ENCODE assay signal across 1 cellular context in genomic region chr1:31398246-31398645, GRCh38.
TF ChIP-seq lines count a peak whose summit lies in the region.

No MANE protein-coding gene starts in this region.

TF ChIP-seq in GM23338, 12 proteins besides CTCF, POLR2A, EP300 and RAD21 (continued from another document):
- TF ChIP-seq, protein P1, sequence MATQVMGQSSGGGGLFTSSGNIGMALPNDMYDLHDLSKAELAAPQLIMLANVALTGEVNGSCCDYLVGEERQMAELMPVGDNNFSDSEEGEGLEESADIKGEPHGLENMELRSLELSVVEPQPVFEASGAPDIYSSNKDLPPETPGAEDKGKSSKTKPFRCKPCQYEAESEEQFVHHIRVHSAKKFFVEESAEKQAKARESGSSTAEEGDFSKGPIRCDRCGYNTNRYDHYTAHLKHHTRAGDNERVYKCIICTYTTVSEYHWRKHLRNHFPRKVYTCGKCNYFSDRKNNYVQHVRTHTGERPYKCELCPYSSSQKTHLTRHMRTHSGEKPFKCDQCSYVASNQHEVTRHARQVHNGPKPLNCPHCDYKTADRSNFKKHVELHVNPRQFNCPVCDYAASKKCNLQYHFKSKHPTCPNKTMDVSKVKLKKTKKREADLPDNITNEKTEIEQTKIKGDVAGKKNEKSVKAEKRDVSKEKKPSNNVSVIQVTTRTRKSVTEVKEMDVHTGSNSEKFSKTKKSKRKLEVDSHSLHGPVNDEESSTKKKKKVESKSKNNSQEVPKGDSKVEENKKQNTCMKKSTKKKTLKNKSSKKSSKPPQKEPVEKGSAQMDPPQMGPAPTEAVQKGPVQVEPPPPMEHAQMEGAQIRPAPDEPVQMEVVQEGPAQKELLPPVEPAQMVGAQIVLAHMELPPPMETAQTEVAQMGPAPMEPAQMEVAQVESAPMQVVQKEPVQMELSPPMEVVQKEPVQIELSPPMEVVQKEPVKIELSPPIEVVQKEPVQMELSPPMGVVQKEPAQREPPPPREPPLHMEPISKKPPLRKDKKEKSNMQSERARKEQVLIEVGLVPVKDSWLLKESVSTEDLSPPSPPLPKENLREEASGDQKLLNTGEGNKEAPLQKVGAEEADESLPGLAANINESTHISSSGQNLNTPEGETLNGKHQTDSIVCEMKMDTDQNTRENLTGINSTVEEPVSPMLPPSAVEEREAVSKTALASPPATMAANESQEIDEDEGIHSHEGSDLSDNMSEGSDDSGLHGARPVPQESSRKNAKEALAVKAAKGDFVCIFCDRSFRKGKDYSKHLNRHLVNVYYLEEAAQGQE (IDR thresholded peaks at IDR 0.05; ENCODE audit: unreplicated experiment), result no peak
- TF ChIP-seq STAT1 (IDR thresholded peaks at IDR 0.05; ENCODE audit: unreplicated experiment) (no peak), NANOG (IDR thresholded peaks at IDR 0.05; ENCODE audit: borderline replicate concordance) (no peak), ZNF462 (CRISPR knock-in tag; IDR thresholded peaks at IDR 0.05) (no peak), EZH2 (IDR thresholded peaks at IDR 0.05; ENCODE audit: low read depth, unreplicated experiment) (no peak)
- TF ChIP-seq, protein P2, sequence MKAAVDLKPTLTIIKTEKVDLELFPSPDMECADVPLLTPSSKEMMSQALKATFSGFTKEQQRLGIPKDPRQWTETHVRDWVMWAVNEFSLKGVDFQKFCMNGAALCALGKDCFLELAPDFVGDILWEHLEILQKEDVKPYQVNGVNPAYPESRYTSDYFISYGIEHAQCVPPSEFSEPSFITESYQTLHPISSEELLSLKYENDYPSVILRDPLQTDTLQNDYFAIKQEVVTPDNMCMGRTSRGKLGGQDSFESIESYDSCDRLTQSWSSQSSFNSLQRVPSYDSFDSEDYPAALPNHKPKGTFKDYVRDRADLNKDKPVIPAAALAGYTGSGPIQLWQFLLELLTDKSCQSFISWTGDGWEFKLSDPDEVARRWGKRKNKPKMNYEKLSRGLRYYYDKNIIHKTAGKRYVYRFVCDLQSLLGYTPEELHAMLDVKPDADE (IDR thresholded peaks at IDR 0.05), result no peak
